2 cellular contexts compared by ENCODE assay signal in genomic region chr7:34673066-34673465, GRCh38.
TF ChIP-seq lines count a peak whose summit lies in the region.

No MANE protein-coding gene starts in this region.

TF ChIP-seq in SK-N-SH, 30 proteins besides CTCF, POLR2A, EP300 and RAD21:
- TF ChIP-seq GABPA (IDR thresholded peaks at IDR 0.05; ENCODE audit: low read depth) (no peak), FOXJ3 (CRISPR knock-in tag; IDR thresholded peaks at IDR 0.05) (no peak), RFX5 (IDR thresholded peaks at IDR 0.05; ENCODE audit: low read length) (no peak), FOXM1 (IDR thresholded peaks at IDR 0.05; ENCODE audit: low read depth) (no peak), CHD2 (IDR thresholded peaks at IDR 0.05; ENCODE audit: low read length, partially characterized antibody) (no peak), USF2 (IDR thresholded peaks at IDR 0.05; ENCODE audit: borderline replicate concordance, low read depth, low read length) (no peak)
TF ChIP-seq in SK-N-SH: peak in this region for 0.

TF ChIP-seq in SK-N-SH treated with all-trans-retinoic acid at 6 μM for 48 hours, 23 proteins besides CTCF, POLR2A, EP300 and RAD21 (continued from another document):
- no peak for TF ChIP-seq TOX (CRISPR knock-in tag; IDR thresholded peaks at IDR 0.05; ENCODE audit: borderline replicate concordance)
- TF ChIP-seq CSDC2 (CRISPR knock-in tag; IDR thresholded peaks at IDR 0.05): no peak
- TF ChIP-seq CSRNP3 (CRISPR knock-in tag; IDR thresholded peaks at IDR 0.05): no peak
- TF ChIP-seq GLIS3 (CRISPR knock-in tag; IDR thresholded peaks at IDR 0.05): no peak
- no peak for TF ChIP-seq ZNF70 (CRISPR knock-in tag; IDR thresholded peaks at IDR 0.05)
- no peak for TF ChIP-seq ZNF8 (CRISPR knock-in tag; IDR thresholded peaks at IDR 0.05)
- TF ChIP-seq PATZ1 (CRISPR knock-in tag; IDR thresholded peaks at IDR 0.05; ENCODE audit: borderline replicate concordance): no peak
- no peak for TF ChIP-seq ZFP3 (CRISPR knock-in tag; IDR thresholded peaks at IDR 0.05)
- no peak for TF ChIP-seq ZC3H10 (CRISPR knock-in tag; IDR thresholded peaks at IDR 0.05)
- TF ChIP-seq POU6F1 (CRISPR knock-in tag; IDR thresholded peaks at IDR 0.05; ENCODE audit: borderline replicate concordance, low read depth): no peak
- no peak for TF ChIP-seq CREB5 (CRISPR knock-in tag; IDR thresholded peaks at IDR 0.05; ENCODE audit: low read depth)
- no peak for TF ChIP-seq TSHZ2 (CRISPR knock-in tag; IDR thresholded peaks at IDR 0.05)
- no peak for TF ChIP-seq RARB (CRISPR knock-in tag; IDR thresholded peaks at IDR 0.05)
- no peak for TF ChIP-seq BACH2 (CRISPR knock-in tag; IDR thresholded peaks at IDR 0.05; ENCODE audit: borderline replicate concordance)
- TF ChIP-seq PPARA (CRISPR knock-in tag; IDR thresholded peaks at IDR 0.05; ENCODE audit: borderline replicate concordance): no peak
- TF ChIP-seq ESRRG (CRISPR knock-in tag; IDR thresholded peaks at IDR 0.05): no peak
- TF ChIP-seq ISL1 (CRISPR knock-in tag; IDR thresholded peaks at IDR 0.05): no peak
- no peak for TF ChIP-seq OSR1 (CRISPR knock-in tag; IDR thresholded peaks at IDR 0.05)
